ENCODE assay signal across 21 cellular contexts in genomic region chr4:16027626-16028025, GRCh38. TPM values are rescaled to one million over a fixed set of nuclear protein-coding genes. Genes with fewer than 3 reads are reported as not detected.
"Had no signal": no experiment of that assay in that cellular context is flagged by ENCODE, and none has a peak within 500 bp of the region (broad histone marks: within the 10 kb centered on the region; RNA-seq: fewer than 3 reads in every experiment).

No MANE protein-coding gene starts in this region.

- H3K36me3 ChIP-seq: heart left ventricle, left lung, right lobe of liver had no signal

- H3K9me3 Mint-ChIP-seq: activated B cell treated with CpG ODN at 0.5 μM for 24 hours; activated naive CD4-positive, alpha-beta T cell treated with anti-CD3 and anti-CD28 coated beads for 36 hours; activated naive CD8-positive, alpha-beta T cell treated with anti-CD3 and anti-CD28 coated beads, Interleukin-2, amount 10 ng/mL, durations not matched to agents 7 days and 5 days; naive B cell; stimulated activated naive CD8-positive, alpha-beta T cell treated with anti-CD3 and anti-CD28 coated beads, Interleukin-15, amount 100 ng/mL, for 72 hours; T-helper 1 cell treated with Interleukin-12 subunit alpha and Interleukin-12 subunit beta and Interleukin-4 antibody, amounts not matched to agents 30 μg/mL and 1 μg/mL, for 36 hours had no signal

- H3K36me3 Mint-ChIP-seq: activated naive CD8-positive, alpha-beta T cell treated with anti-CD3 and anti-CD28 coated beads, Interleukin-2, amount 10 ng/mL, durations not matched to agents 7 days and 5 days; naive B cell had no signal

- H3K4me3 ChIP-seq: heart left ventricle, left lung, lung, right lobe of liver, skin epidermis, tibial artery had no signal

- H3K4me1 Mint-ChIP-seq: activated B cell treated with CpG ODN at 0.5 μM for 24 hours; activated naive CD8-positive, alpha-beta T cell treated with anti-CD3 and anti-CD28 coated beads, Interleukin-2, amount 10 ng/mL, durations not matched to agents 7 days and 5 days; naive B cell; stimulated activated naive CD8-positive, alpha-beta T cell treated with anti-CD3 and anti-CD28 coated beads, Interleukin-15, amount 100 ng/mL, for 72 hours had no signal

- H3K27ac Mint-ChIP-seq: activated B cell treated with CpG ODN at 0.5 μM for 24 hours; activated CD4-positive, alpha-beta T cell treated with anti-CD3 and anti-CD28 coated beads for 36 hours; activated naive CD4-positive, alpha-beta T cell treated with anti-CD3 and anti-CD28 coated beads for 36 hours; activated naive CD8-positive, alpha-beta T cell treated with anti-CD3 and anti-CD28 coated beads, Interleukin-2, amount 10 ng/mL, durations not matched to agents 7 days and 5 days; stimulated activated naive CD8-positive, alpha-beta T cell treated with anti-CD3 and anti-CD28 coated beads, Interleukin-15, amount 100 ng/mL, for 72 hours; T-helper 1 cell treated with Interleukin-12 subunit alpha and Interleukin-12 subunit beta and Interleukin-4 antibody, amounts not matched to agents 30 μg/mL and 1 μg/mL, for 36 hours had no signal

- H3K27me3 Mint-ChIP-seq: naive B cell had no signal

- H3K27ac ChIP-seq: heart left ventricle, left lung, right lobe of liver, skin epidermis, tibial artery had no signal

- ATAC-seq: activated CD4-positive, alpha-beta T cell treated with anti-CD3 and anti-CD28 coated beads for 36 hours; heart left ventricle; left lung; stimulated activated naive CD8-positive, alpha-beta T cell treated with anti-CD3 and anti-CD28 coated beads, Interleukin-15, amount 100 ng/mL, for 72 hours had no signal

- H3K4me3 Mint-ChIP-seq: activated B cell treated with CpG ODN at 0.5 μM for 24 hours; activated CD4-positive, alpha-beta T cell treated with anti-CD3 and anti-CD28 coated beads for 36 hours; activated naive CD4-positive, alpha-beta T cell treated with anti-CD3 and anti-CD28 coated beads for 36 hours; activated naive CD8-positive, alpha-beta T cell treated with anti-CD3 and anti-CD28 coated beads, Interleukin-2, amount 10 ng/mL, durations not matched to agents 7 days and 5 days; naive B cell; stimulated activated naive CD8-positive, alpha-beta T cell treated with anti-CD3 and anti-CD28 coated beads, Interleukin-15, amount 100 ng/mL, for 72 hours; T-helper 1 cell treated with Interleukin-12 subunit alpha and Interleukin-12 subunit beta and Interleukin-4 antibody, amounts not matched to agents 30 μg/mL and 1 μg/mL, for 36 hours had no signal

- DNase-seq: activated B cell treated with CpG ODN at 0.5 μM for 24 hours; activated CD4-positive, alpha-beta T cell treated with anti-CD3 and anti-CD28 coated beads for 36 hours; activated CD4-positive, alpha-beta T cell treated with anti-CD3 and anti-CD28 coated beads, Interleukin-2, amount 50 U/mL, for 4 hours; activated naive CD4-positive, alpha-beta T cell treated with anti-CD3 and anti-CD28 coated beads for 36 hours; activated naive CD8-positive, alpha-beta T cell treated with anti-CD3 and anti-CD28 coated beads, Interleukin-2, amount 10 ng/mL, durations not matched to agents 7 days and 5 days; activated T-cell treated with anti-CD3 and anti-CD28 coated beads, Interleukin-2, amount 50 U/mL, for 48 hours; amniotic stem cell; erythroblast; heart left ventricle; kidney; left lung; naive B cell; nucleus accumbens; stimulated activated CD4-positive, alpha-beta T cell treated with anti-CD3 and anti-CD28 coated beads, Interleukin-1b, Interleukin-23, amount 100 ng/mL, for 48 hours; stimulated activated naive CD8-positive, alpha-beta T cell treated with anti-CD3 and anti-CD28 coated beads, Interleukin-15, amount 100 ng/mL, for 72 hours; T1000; tibial artery had no signal

- H3K27me3 ChIP-seq: heart left ventricle, left lung, right lobe of liver, tibial artery had no signal

- H3K9me3 ChIP-seq: heart left ventricle, left lung, right lobe of liver, tibial artery had no signal

RNA-seq across cellular contexts. Expression of gene PROM1, which starts 56.2 kb away (rescaled TPM):
- total RNA-seq: activated B cell treated with CpG ODN at 0.5 μM for 24 hours; activated naive CD8-positive, alpha-beta T cell treated with anti-CD3 and anti-CD28 coated beads, Interleukin-2, amount 10 ng/mL, durations not matched to agents 7 days and 5 days had no signal
